Comparison of ENCODE assay signal across 9 cellular contexts in genomic region chr17:42774066-42774750, GRCh38. TPM values are rescaled to one million over a fixed set of nuclear protein-coding genes. Genes with fewer than 3 reads are reported as not detected.
DNase-seq lines count a peak whose midpoint lies in the region; ATAC-seq and TF ChIP-seq lines count a peak whose summit lies in the region.
"Had no signal": no experiment of that assay in that cellular context is flagged by ENCODE, and none has a peak within 500 bp of the region (broad histone marks: within the 10 kb centered on the region; RNA-seq: fewer than 3 reads in every experiment).

No MANE protein-coding gene starts in this region.

- no peak for TF ChIP-seq CTCF in RWPE1 (conservative IDR thresholded peaks at IDR 0.05; ENCODE audit: low read depth)
- TF ChIP-seq CTCF in esophagus squamous epithelium (IDR thresholded peaks at IDR 0.05), result no peak
- no peak for TF ChIP-seq CTCF in psoas muscle (IDR thresholded peaks at IDR 0.05)

- peaks cover 6 to 45% (median 27%) of the 10 kb centered on the region in 3 donors for H3K36me3 ChIP-seq in esophagus squamous epithelium
- H3K36me3 ChIP-seq in psoas muscle (ENCODE audit: insufficient read depth in 1 of 2, low read depth in 1 of 2), result peaks cover 3 to 49% of the 10 kb centered on the region in 2 donors

- intact Hi-C loops in esophagus squamous epithelium (cut with DNase I), result no loop called here
- intact Hi-C loops in psoas muscle (cut with DNase I), result loop anchor here in 1 of 2 donors (5.0 kb wide), 1 partner anchor 48 kb away; the partner anchor contains the start of gene BECN1
- intact Hi-C loops in posterior cingulate gyrus (cut with DNase I), result no loop called here

- H3K9me3 ChIP-seq in esophagus squamous epithelium (no peaks in the 10 kb centered on the region), psoas muscle (no peaks in the 10 kb centered on the region)

- TF ChIP-seq POLR2A in esophagus squamous epithelium (IDR thresholded peaks at IDR 0.05), result no peak

- peak overlapping the region; percentile 83 for H3K27ac ChIP-seq in RWPE1
- H3K27ac ChIP-seq in esophagus squamous epithelium, result peak overlapping the region; percentile 86 to 94 (median 93)
- H3K27ac ChIP-seq in psoas muscle, result peak overlapping the region; percentile 73
- no peak overlapping the region for H3K27ac ChIP-seq in substantia nigra (ENCODE audit: low read depth, low read length, poor library complexity, severe bottlenecking)

- H3K27me3 ChIP-seq in esophagus squamous epithelium (no peaks in the 10 kb centered on the region), psoas muscle (ENCODE audit: insufficient read depth in 3 of 3, low read length in 2 of 3) (no peaks in the 10 kb centered on the region)

- WGBS in esophagus squamous epithelium, 2 donors, result 50 to 62% methylated on average over 3 of the region's 3 CpGs
- 65 to 69% (median 65%) methylated on average over 3 of the region's 3 CpGs for WGBS in psoas muscle, 3 donors

- POLR2A ChIA-PET in RWPE1 (lab: Yijun Ruan, JAX; ENCODE audit: low non-redundant PET), result interaction anchor here (0.6 to 1.4 kb wide), 3 partner anchors 24 to 471 kb away, joined by 3 to 6 read pairs (median 3); partner anchors contain the start of genes BECN1 and COA3

- peak; percentile 43 for DNase-seq in GM03348 (ENCODE audit: low spot score)
- DNase-seq in RWPE1 (ENCODE audit: low spot score), result peak; percentile 56
- DNase-seq in esophagus squamous epithelium (lab: John Stamatoyannopoulos, UW), result no peak
- DNase-seq in psoas muscle, result no peak
- DNase-seq in posterior cingulate gyrus, result no peak
- DNase-seq in substantia nigra (lab: John Stamatoyannopoulos, UW), result no peak
- DNase-seq in 8988T, result no peak
- DNase-seq: NCI-H1436 had no signal

- CTCF ChIA-PET in RWPE1 (lab: Yijun Ruan, JAX), result interaction anchor here (1.4 kb wide), 1 partner anchor 9 kb away, joined by 5 read pairs; no protein-coding TSS in a partner anchor

- H3K4me3 ChIP-seq in esophagus squamous epithelium (peak overlapping the region; percentile 64 to 98 (median 86)), psoas muscle (peak overlapping the region; percentile 72)

- ATAC-seq in psoas muscle (no peak), GM21717 (IDR thresholded peaks at IDR 0.05; ENCODE audit: unreplicated experiment) (no peak)

- H3K4me1 ChIP-seq in esophagus squamous epithelium (peaks cover 8 to 44% (median 10%) of the 10 kb centered on the region in 3 donors), psoas muscle (peaks cover 15% of the 10 kb centered on the region)

RNA-seq across cellular contexts. Expression of gene VPS25, which starts 1.0 kb away (rescaled TPM):
- total RNA-seq in esophagus squamous epithelium, result 10 to 100 TPM; 78.6 to 93.6 (median 83.0) TPM
- 10 to 100 TPM; 38.6 to 45.2 (median 39.8) TPM for total RNA-seq in psoas muscle
- 10 to 100 TPM; 46.0 to 73.3 (median 72.8) TPM for polyA plus RNA-seq in psoas muscle

RNA-seq across cellular contexts. Expression of gene WNK4, which starts 6.2 kb away (rescaled TPM):
- total RNA-seq in esophagus squamous epithelium (10 to 100 TPM in 1 of 4 donors, 1 to 10 TPM in 1, under 1 TPM in 2; 0.40 to 14.7 (median 3.9) TPM), psoas muscle (under 1 TPM in 3 of 4 donors, not detected in 1; 0.08 to 0.30 (median 0.09) TPM)
- under 1 TPM in 1 of 3 donors, not detected in 2; 0.01 TPM for polyA plus RNA-seq in psoas muscle

RNA-seq across cellular contexts. Expression of gene RAMP2, which starts 13.2 kb away (rescaled TPM):
- 10 to 100 TPM in 2 of 4 donors, 1 to 10 TPM in 1, not detected in 1; 4.7 to 23.3 (median 11.8) TPM for total RNA-seq in esophagus squamous epithelium
- 10 to 100 TPM in 3 of 4 donors, 1 to 10 TPM in 1; 9.2 to 39.8 (median 18.7) TPM for total RNA-seq in psoas muscle
- polyA plus RNA-seq in psoas muscle, result 10 to 100 TPM; 17.5 to 21.9 (median 21.4) TPM

RNA-seq across cellular contexts. Expression of gene COA3, which starts 24.3 kb away (rescaled TPM):
- 100 to 1,000 TPM in 1 of 4 donors, 10 to 100 TPM in 3; 76.4 to 101 (median 94.8) TPM for total RNA-seq in esophagus squamous epithelium
- 10 to 100 TPM; 69.1 to 85.2 (median 83.9) TPM for total RNA-seq in psoas muscle
- polyA plus RNA-seq in psoas muscle, result 100 to 1,000 TPM; 126 to 167 (median 130) TPM

RNA-seq across cellular contexts. Expression of gene CNTD1, which starts 24.5 kb away (rescaled TPM):
- not detected for total RNA-seq in esophagus squamous epithelium
- 1 to 10 TPM in 1 of 4 donors, under 1 TPM in 2, not detected in 1; 0.74 to 1.3 (median 0.79) TPM for total RNA-seq in psoas muscle
- 1 to 10 TPM in 1 of 3 donors, under 1 TPM in 2; 0.24 to 1.0 (median 0.36) TPM for polyA plus RNA-seq in psoas muscle

Comparison
In these comparisons a context has a peak if more than half of its experiments do, and no peak if none do; other contexts are left out.
1. DNase-seq: peak in GM03348 (single experiment) and RWPE1 (single experiment); none in esophagus squamous epithelium (single experiment), psoas muscle (0 of 2), posterior cingulate gyrus (0 of 10), substantia nigra (0 of 49) and 8988T (single experiment).